In the genomic region with DNA sequence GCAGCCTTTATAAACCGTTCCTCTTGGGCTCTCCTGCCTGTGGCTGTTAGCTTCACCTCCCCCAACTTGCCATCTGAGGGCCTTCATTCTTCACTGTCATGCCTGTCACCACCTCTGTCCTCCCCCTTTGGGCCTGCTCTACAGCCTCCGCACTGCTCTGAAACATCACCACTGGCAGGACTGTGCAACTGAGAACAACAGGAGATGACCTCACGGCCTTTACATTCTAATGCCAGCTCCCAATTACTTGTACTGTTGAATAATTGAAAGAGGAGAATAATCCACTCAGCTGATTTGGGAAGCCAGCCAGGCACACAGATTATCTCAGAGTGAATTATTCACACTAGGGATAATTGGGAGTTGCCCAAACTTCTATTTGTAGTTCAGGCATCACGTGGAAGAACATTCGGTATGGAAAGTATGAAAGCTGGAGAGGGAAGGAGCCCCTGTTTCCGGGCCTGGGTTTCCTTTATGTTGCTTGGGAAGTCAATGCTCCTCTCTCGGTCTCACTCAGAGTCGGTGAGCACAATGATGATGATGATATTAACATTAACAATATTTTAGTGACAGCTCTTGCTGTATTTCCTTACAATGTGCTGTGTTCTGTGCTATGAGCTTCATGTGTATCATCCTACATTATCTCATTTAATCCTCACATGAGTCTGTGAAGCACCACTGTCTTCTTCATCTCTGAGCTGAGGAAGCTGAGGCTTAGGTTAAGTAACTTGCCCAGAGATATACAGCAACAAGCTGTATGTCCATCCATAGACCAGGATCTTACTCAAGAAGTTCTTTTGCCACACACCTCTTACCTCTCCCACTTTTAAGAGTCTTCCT, we compare ENCODE assay signal across 12 cellular contexts.
A peak's percentile ranks its signal among the peaks of the same experiment; 100 is the strongest.
DNase-seq lines count a peak whose midpoint lies in the region; ATAC-seq and TF ChIP-seq lines count a peak whose summit lies in the region.
"Had no signal": no experiment of that assay in that cellular context is flagged by ENCODE, and none has a peak within 500 bp of the region (broad histone marks: within the 10 kb centered on the region; RNA-seq: fewer than 3 reads in every experiment).

No MANE protein-coding gene starts in this region.

- no peak overlapping the region for H3K4me3 ChIP-seq in A673 (ENCODE audit: low read depth, low read length, poor library complexity, severe bottlenecking)
- no peak overlapping the region for H3K4me3 ChIP-seq in Peyer's patch
- no peak overlapping the region for H3K4me3 ChIP-seq in foreskin fibroblast (ENCODE audit: low read depth in 1 of 2, low read length in 2 of 2)
- no peak overlapping the region for H3K4me3 ChIP-seq in neutrophil (ENCODE audit: low read depth in 1 of 2, low read length in 1 of 2)

- DNase-seq in A673 (ENCODE audit: low spot score) (peak; percentile 95), Peyer's patch (peak in 1 of 3 donors; percentile 43), foreskin fibroblast (peak; percentile 77 to 78), foreskin keratinocyte (no peak)
- DNase-seq: activated CD4-positive, alpha-beta T cell treated with anti-CD3 and anti-CD28 coated beads, Interleukin-2, amount 10 ng/mL, durations not matched to agents 7 days and 5 days; erythroblast; NCI-H2171 treated with DMSO at 0.1 percent for 48 hours; stimulated activated CD4-positive, alpha-beta T cell treated with anti-CD3 and anti-CD28 coated beads, Interleukin-1b, Interleukin-23, amount 100 ng/mL, for 48 hours had no signal

- peak overlapping the region; percentile 78 for H3K27ac ChIP-seq in A673 (ENCODE audit: low read depth, low read length, poor library complexity, severe bottlenecking)
- H3K27ac ChIP-seq in Peyer's patch = peak overlapping the region in 3 of 4 donors; percentile 25 to 51 (median 51)
- peak overlapping the region; percentile 53 for H3K27ac ChIP-seq in neutrophil
- no peak overlapping the region for H3K27ac ChIP-seq in foreskin keratinocyte

- POLR2A ChIA-PET in A673 (lab: Charles Lee; ENCODE audit: low non-redundant PET) = interaction anchor here (0.7 kb wide), 1 partner anchor 221 kb away, joined by 3 read pairs; no protein-coding TSS in a partner anchor

- H3K36me3 ChIP-seq in A673 (ENCODE audit: insufficient read depth, low read length, poor library complexity, severe bottlenecking) (no peaks in the 10 kb centered on the region), Peyer's patch (no peaks in the 10 kb centered on the region), neutrophil (no peaks in the 10 kb centered on the region)

- no peaks in the 10 kb centered on the region for H3K9me3 ChIP-seq in A673 (ENCODE audit: low read depth, low read length, poor library complexity, severe bottlenecking)
- H3K9me3 ChIP-seq in Peyer's patch = no peaks in the 10 kb centered on the region
- H3K9me3 ChIP-seq in neutrophil = no peaks in the 10 kb centered on the region

- ATAC-seq in GM19455 (IDR thresholded peaks at IDR 0.05; ENCODE audit: unreplicated experiment) (no peak), HG02973 (IDR thresholded peaks at IDR 0.05; ENCODE audit: unreplicated experiment) (no peak), GM21381 (IDR thresholded peaks at IDR 0.05; ENCODE audit: unreplicated experiment) (no peak), foreskin keratinocyte (no peak)

- H3K27me3 ChIP-seq in A673 (replicated peaks; ENCODE audit: insufficient read depth, low read depth, low read length, poor library complexity) (no peaks in the 10 kb centered on the region), Peyer's patch (no peaks in the 10 kb centered on the region), neutrophil (no peaks in the 10 kb centered on the region), foreskin keratinocyte (no peaks in the 10 kb centered on the region)

- H3K4me1 ChIP-seq in A673 (ENCODE audit: insufficient read depth, low read length, poor library complexity, severe bottlenecking) (peaks cover 53% of the 10 kb centered on the region), Peyer's patch (peaks cover 0 to 14% (median 0%) of the 10 kb centered on the region in 4 donors), neutrophil (ENCODE audit: control insufficient read depth in 1 of 2, insufficient read depth in 1 of 2, low read depth in 1 of 2, low read length in 1 of 2) (peaks cover 16 to 23% of the 10 kb centered on the region in 2 experiments), foreskin keratinocyte (peaks cover 6% of the 10 kb centered on the region)

- no TSS peak for BruUV-seq in A673 (replicated peaks; lab: Mats Ljungman, UMichigan)

- CTCF ChIA-PET in A673 (lab: Charles Lee) = interaction anchor here (0.6 kb wide), 1 partner anchor 21 kb away, joined by 3 read pairs; no protein-coding TSS in a partner anchor

- no peak for TF ChIP-seq POLR2A in Peyer's patch (IDR thresholded peaks at IDR 0.05)

- intact Hi-C loops in A673 (cut with micrococcal nuclease; ENCODE audit: unreplicated experiment) = no loop called here

- TF ChIP-seq CTCF in A673 (conservative IDR thresholded peaks at IDR 0.05; ENCODE audit: low read depth, low read length) = no peak
- no peak for TF ChIP-seq CTCF in Peyer's patch (IDR thresholded peaks at IDR 0.05)
- no peak for TF ChIP-seq CTCF in foreskin fibroblast (IDR thresholded peaks at IDR 0.05; ENCODE audit: low read depth, low read length)
- no peak for TF ChIP-seq CTCF in neutrophil (IDR thresholded peaks at IDR 0.05)
- TF ChIP-seq CTCF in foreskin keratinocyte (conservative IDR thresholded peaks at IDR 0.05) = no peak

Comparison
In these comparisons a context has a peak if more than half of its experiments do, and no peak if none do; other contexts are left out.
1. DNase-seq: peak in A673 (single experiment) and foreskin fibroblast (2 of 2); none in foreskin keratinocyte (0 of 2).